In the genomic region with DNA sequence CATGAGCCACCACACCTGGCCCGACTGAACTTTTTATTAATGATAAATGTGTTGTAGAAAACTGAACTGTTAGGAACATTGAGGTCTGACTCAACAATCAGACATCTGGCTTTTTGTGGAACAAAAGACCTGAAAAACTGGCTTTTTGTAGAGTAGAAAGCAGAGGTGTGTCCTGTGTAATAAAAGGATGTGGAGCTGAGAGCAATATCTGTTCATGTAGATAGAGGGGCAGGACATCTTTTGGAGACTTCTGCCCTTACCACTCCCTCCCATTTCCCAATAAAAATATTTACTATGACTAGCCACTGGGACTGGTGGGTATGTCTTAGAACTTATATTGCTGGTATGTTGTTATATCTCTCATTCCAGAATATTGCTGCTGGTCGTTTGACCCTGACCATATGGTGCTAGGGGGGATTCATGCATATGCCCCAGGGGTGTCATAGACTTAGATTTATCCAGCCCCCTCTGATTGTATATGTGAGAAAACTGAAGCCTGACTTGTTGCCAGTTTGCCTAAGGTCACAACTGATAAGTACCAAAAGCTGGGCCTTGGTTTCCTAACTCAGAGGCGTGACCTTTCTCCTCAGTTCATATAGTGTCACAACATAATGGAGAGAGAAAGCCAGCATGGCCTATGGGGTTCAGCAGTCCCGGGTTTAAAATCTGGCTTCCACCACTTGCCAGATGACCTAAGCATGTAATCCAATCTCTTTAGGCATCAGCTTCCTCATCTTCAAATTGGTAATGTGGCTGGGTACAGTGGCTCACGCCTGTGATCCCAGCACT, we compare ENCODE assay signal across 19 cellular contexts. TPM values are rescaled to one million over a fixed set of nuclear protein-coding genes. Genes with fewer than 3 reads are reported as not detected.
A peak's percentile ranks its signal among the peaks of the same experiment; 100 is the strongest.
DNase-seq lines count a peak whose midpoint lies in the region; ATAC-seq and TF ChIP-seq lines count a peak whose summit lies in the region.
"Had no signal": no experiment of that assay in that cellular context is flagged by ENCODE, and none has a peak within 500 bp of the region (broad histone marks: within the 10 kb centered on the region; RNA-seq: fewer than 3 reads in every experiment).

No MANE protein-coding gene starts in this region.

- peaks cover 100% of the 10 kb centered on the region for H4K20me1 ChIP-seq in BLaER1

- 0 out of 2 replicates have a peak overlapping the region, but pooled peaks have one; percentile 12 for H3K4me2 ChIP-seq in BLaER1

- TF ChIP-seq CTCF in natural killer cell (IDR thresholded peaks at IDR 0.05), result no peak

- no peaks in the 10 kb centered on the region for H3K9me3 Mint-ChIP-seq in effector memory CD8-positive, alpha-beta T cell
- no peaks in the 10 kb centered on the region for H3K9me3 Mint-ChIP-seq in natural killer cell
- H3K9me3 Mint-ChIP-seq: activated T-cell treated with anti-CD3 and anti-CD28 coated beads, Interleukin-2, amount 50 U/mL, for 4 hours had no signal

- H3K4me3 ChIP-seq in BLaER1, result no peak overlapping the region
- H3K4me3 ChIP-seq: adrenal gland had no signal

- H3K9ac ChIP-seq in BLaER1, result no peak overlapping the region

- H3K27ac ChIP-seq in BLaER1, result no peak overlapping the region
- H3K27ac ChIP-seq: HL-60 had no signal

- peaks cover 33 to 55% of the 10 kb centered on the region in 2 donors for H3K4me1 Mint-ChIP-seq in effector memory CD8-positive, alpha-beta T cell (ENCODE audit: low read depth in 2 of 2)
- H3K4me1 Mint-ChIP-seq in natural killer cell, result peaks cover 59 to 74% of the 10 kb centered on the region in 2 donors

- H3K36me3 Mint-ChIP-seq in effector memory CD8-positive, alpha-beta T cell (ENCODE audit: insufficient read depth), result peaks cover 53% of the 10 kb centered on the region
- H3K36me3 Mint-ChIP-seq in natural killer cell, result no peaks in the 10 kb centered on the region

- no peaks in the 10 kb centered on the region for H3K27me3 ChIP-seq in BLaER1
- H3K27me3 ChIP-seq: adrenal gland had no signal

- H3K4me3 Mint-ChIP-seq in effector memory CD8-positive, alpha-beta T cell, result no peak overlapping the region
- H3K4me3 Mint-ChIP-seq in natural killer cell, result no peak overlapping the region
- H3K4me3 Mint-ChIP-seq: activated T-cell treated with anti-CD3 and anti-CD28 coated beads, Interleukin-2, amount 50 U/mL, for 4 hours had no signal

- peaks cover 100% of the 10 kb centered on the region for H3K36me3 ChIP-seq in BLaER1

- ATAC-seq in effector memory CD8-positive, alpha-beta T cell (replicated peaks), result no peak
- ATAC-seq in natural killer cell (no peak), HG03469 (IDR thresholded peaks at IDR 0.05; ENCODE audit: unreplicated experiment) (no peak), GM18867 (IDR thresholded peaks at IDR 0.05; ENCODE audit: unreplicated experiment) (no peak)
- ATAC-seq: activated T-cell treated with anti-CD3 and anti-CD28 coated beads, Interleukin-2, amount 50 U/mL, for 4 hours had no signal

- peaks cover 60% of the 10 kb centered on the region for H3K4me1 ChIP-seq in BLaER1

- peak overlapping the region; percentile 38 to 53 for H3K27ac Mint-ChIP-seq in effector memory CD8-positive, alpha-beta T cell
- peak overlapping the region; percentile 57 to 74 for H3K27ac Mint-ChIP-seq in natural killer cell

- intact Hi-C loops in natural killer cell (cut with micrococcal nuclease), result no loop called here

- no peaks in the 10 kb centered on the region for H3K9me3 ChIP-seq in BLaER1
- H3K9me3 ChIP-seq: adrenal gland had no signal

- H3K27me3 Mint-ChIP-seq in effector memory CD8-positive, alpha-beta T cell, result no peaks in the 10 kb centered on the region
- no peaks in the 10 kb centered on the region for H3K27me3 Mint-ChIP-seq in natural killer cell (ENCODE audit: low read depth in 2 of 2)

- peak; percentile 79 for DNase-seq in HPDE6-E6E7 (ENCODE audit: extremely low spot score)
- DNase-seq in effector memory CD8-positive, alpha-beta T cell, result no peak
- no peak for DNase-seq in natural killer cell
- no peak for DNase-seq in activated gamma-delta T cell treated with Interleukin-2 at 50 U/mL for 16 hours
- DNase-seq in NCI-H345 (lab: John Stamatoyannopoulos, UW), result no peak
- DNase-seq: activated CD4-positive, alpha-beta T cell treated with anti-CD3 and anti-CD28 coated beads for 48 hours; activated T-cell treated with anti-CD3 and anti-CD28 coated beads, Interleukin-2, amount 50 U/mL, for 4 hours; DMS79; Karpas-422; NCI-H1417 treated with DMSO at 0.1 percent for 48 hours; NCI-H2227 treated with DMSO at 0.1 percent for 48 hours; SHP77 treated with DMSO at 0.1 percent for 48 hours; small intestine; T-helper 9 cell had no signal

RNA-seq across cellular contexts. Expression of gene PIGV, which starts 33.5 kb away (rescaled TPM):
- 10 to 100 TPM; 23.1 to 35.2 (median 30.3) TPM for total RNA-seq in natural killer cell

RNA-seq across cellular contexts. Expression of gene ARID1A, which starts 58.5 kb away (rescaled TPM):
- 100 to 1,000 TPM; 199 to 214 (median 202) TPM for total RNA-seq in natural killer cell
